ENCODE assay signal across 8 cellular contexts in genomic region chr17:78186689-78187595, GRCh38. TPM values are rescaled to one million over a fixed set of nuclear protein-coding genes. Genes with fewer than 3 reads are reported as not detected.
A peak's percentile ranks its signal among the peaks of the same experiment; 100 is the strongest.
DNase-seq lines count a peak whose midpoint lies in the region; ATAC-seq and TF ChIP-seq lines count a peak whose summit lies in the region.

Gene AFMID, plus strand, starts transcription at chr17:78187362. Its CDS starts 9 bp downstream, at chr17:78187371.
Gene TK1, minus strand, starts transcription at chr17:78187052. Its CDS starts 58 bp downstream, at chr17:78186994.

- peak within 1 kb of the TSS; percentile 12 to 71 (median 22) for H3K27ac ChIP-seq in right lobe of liver

- H3K27me3 Mint-ChIP-seq in CD14-positive monocyte (ENCODE audit: low read depth in 3 of 3), result peaks cover 0 to 2% (median 0%) of the 10 kb centered on the region in 3 donors

- peak within 1 kb of the TSS; percentile 71 to 98 (median 72) for H3K4me3 ChIP-seq in right lobe of liver

- TF ChIP-seq CTCF in CD14-positive monocyte (IDR thresholded peaks at IDR 0.05) (peak; percentile 44), right lobe of liver (IDR thresholded peaks at IDR 0.05) (peak; percentile 81 to 90 (median 87))

- intact Hi-C loops in CD14-positive monocyte (cut with micrococcal nuclease), result loop anchor here (1.0 to 5.0 kb wide), 2 partner anchors 45 to 47 kb away; no protein-coding TSS in a partner anchor
- intact Hi-C loops in right lobe of liver (cut with DNase I), result no loop called here

- no peaks in the 10 kb centered on the region for H3K27me3 ChIP-seq in right lobe of liver

- peaks cover 37% of the 10 kb centered on the region for H3K4me1 Mint-ChIP-seq in CD14-positive monocyte

- DNase-seq in CD14-positive monocyte (ENCODE audit: low spot score) (peak; percentile 94), NCI-H69 (lab: John Stamatoyannopoulos, UW) (peak; percentile 99), dermis blood vessel endothelial cell (peak; percentile 98), right lobe of liver (peak; percentile 98 to 99 (median 99))
- peak; percentile 75 to 81 for DNase-seq in activated CD4-positive, alpha-beta T cell treated with anti-CD3 and anti-CD28 coated beads, Interleukin-2, amount 50 U/mL, for 24 hours (ENCODE audit: low read depth in 1 of 2, low spot score in 1 of 2)
- DNase-seq in stimulated activated CD4-positive, alpha-beta T cell treated with anti-CD3 and anti-CD28 coated beads, Interleukin-4, amount 100 ng/mL, for 4 hours, result peak; percentile 63 to 80

- peak; percentile 85 for TF ChIP-seq POLR2A in right lobe of liver (IDR thresholded peaks at IDR 0.05)

- H3K27ac Mint-ChIP-seq in CD14-positive monocyte, result peak within 1 kb of the TSS; percentile 69 to 90 (median 87)

- H3K4me1 ChIP-seq in right lobe of liver, result peaks cover 0 to 56% (median 22%) of the 10 kb centered on the region in 4 donors

- 4% methylated on average over 15 of the region's 57 CpGs for WGBS in right lobe of liver (ENCODE audit: insufficient coverage, low coverage, low lambda C conversion rate, missing lambda C conversion rate)

- H3K4me3 Mint-ChIP-seq in CD14-positive monocyte, result peak within 1 kb of the TSS; percentile 78 to 95

- H3K36me3 Mint-ChIP-seq in CD14-positive monocyte, result peaks cover 16 to 41% of the 10 kb centered on the region in 2 donors

- no peaks in the 10 kb centered on the region for H3K9me3 ChIP-seq in right lobe of liver

- peaks cover 0 to 13% (median 6%) of the 10 kb centered on the region in 4 donors for H3K36me3 ChIP-seq in right lobe of liver

- ATAC-seq in GM19328 (IDR thresholded peaks at IDR 0.05; ENCODE audit: unreplicated experiment) (peak; percentile 93), HG03520 (IDR thresholded peaks at IDR 0.05; ENCODE audit: unreplicated experiment) (peak; percentile 90), right lobe of liver (peak; percentile 83 to 93 (median 86))

- H3K9me3 Mint-ChIP-seq in CD14-positive monocyte, result peaks cover 0 to 3% (median 0%) of the 10 kb centered on the region in 7 donors

RNA-seq across cellular contexts. Expression of gene AFMID, which starts in this region (rescaled TPM):
- polyA plus RNA-seq in CD14-positive monocyte, result 10 to 100 TPM in 1 of 2 donors, 1 to 10 TPM in 1; 7.1 to 14.2 TPM
- total RNA-seq in dermis blood vessel endothelial cell (54.9 and 95.6 TPM in 2 replicates), right lobe of liver (100 to 1,000 TPM in 5 of 6 experiments, 10 to 100 TPM in 1; 96.6 to 156 (median 142) TPM)

RNA-seq across cellular contexts. Expression of gene TK1, which starts in this region (rescaled TPM):
- polyA plus RNA-seq in CD14-positive monocyte, result 1 to 10 TPM; 1.4 to 2.0 TPM
- 98.7 and 170 TPM in 2 replicates for total RNA-seq in dermis blood vessel endothelial cell
- 1 to 10 TPM; 2.1 to 8.3 (median 4.7) TPM for total RNA-seq in right lobe of liver

Comparison
In these comparisons a context has a peak if more than half of its experiments do, and no peak if none do; other contexts are left out.
1. Peak in every context shown above with its lines: DNase-seq, ATAC-seq, H3K4me3 ChIP-seq and H3K27ac ChIP-seq.
2. RNA of gene TK1 (total RNA-seq): 98.7 to 170 TPM in dermis blood vessel endothelial cell; 2.1 to 8.3 TPM in right lobe of liver; every median in the first group is over 10 times any median in the second.
3. intact Hi-C loops: an anchor here in CD14-positive monocyte (1.0 to 5.0 kb wide); none called in right lobe of liver.